In the genomic region with DNA sequence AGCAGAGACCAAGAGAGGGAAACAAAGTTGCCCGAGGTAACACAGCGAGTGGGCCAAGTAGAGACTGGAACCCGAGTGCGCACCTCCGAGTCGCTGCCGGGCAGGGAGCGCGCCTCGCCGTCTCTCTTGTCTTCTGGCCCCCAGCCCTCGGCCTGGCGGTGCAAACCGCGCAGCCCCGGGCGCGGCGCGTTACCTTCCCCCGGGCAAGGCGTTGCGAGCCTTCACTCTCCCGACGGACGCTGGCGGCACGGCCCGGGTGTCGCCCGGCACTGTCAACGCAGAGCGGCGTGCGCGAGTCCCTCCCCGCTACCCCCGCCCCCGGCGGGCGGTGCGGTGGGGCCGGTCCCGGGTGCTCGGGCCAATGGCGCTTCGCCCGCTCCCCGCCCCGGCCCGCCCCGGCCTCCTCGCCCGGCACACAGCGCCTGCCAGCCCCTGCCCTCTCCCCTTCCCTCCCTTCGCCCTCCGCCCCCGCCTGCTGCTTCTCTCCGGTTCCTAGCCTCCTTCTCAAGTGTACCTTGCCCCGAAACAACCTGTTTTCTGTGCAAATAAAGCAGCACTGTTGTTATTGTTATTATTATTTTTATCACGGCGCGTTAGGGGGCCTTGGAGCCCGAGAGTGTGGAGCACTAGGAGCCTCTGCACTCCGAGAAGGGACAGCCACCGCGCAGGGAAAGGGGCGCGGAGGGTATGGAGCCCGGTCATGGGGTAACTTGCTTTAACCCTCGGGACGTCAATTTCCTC, we compare ENCODE assay signal across 8 cellular contexts. TPM values are rescaled to one million over a fixed set of nuclear protein-coding genes. Genes with fewer than 3 reads are reported as not detected.
DNase-seq lines count a peak whose midpoint lies in the region; ATAC-seq and TF ChIP-seq lines count a peak whose summit lies in the region.

A gene with protein sequence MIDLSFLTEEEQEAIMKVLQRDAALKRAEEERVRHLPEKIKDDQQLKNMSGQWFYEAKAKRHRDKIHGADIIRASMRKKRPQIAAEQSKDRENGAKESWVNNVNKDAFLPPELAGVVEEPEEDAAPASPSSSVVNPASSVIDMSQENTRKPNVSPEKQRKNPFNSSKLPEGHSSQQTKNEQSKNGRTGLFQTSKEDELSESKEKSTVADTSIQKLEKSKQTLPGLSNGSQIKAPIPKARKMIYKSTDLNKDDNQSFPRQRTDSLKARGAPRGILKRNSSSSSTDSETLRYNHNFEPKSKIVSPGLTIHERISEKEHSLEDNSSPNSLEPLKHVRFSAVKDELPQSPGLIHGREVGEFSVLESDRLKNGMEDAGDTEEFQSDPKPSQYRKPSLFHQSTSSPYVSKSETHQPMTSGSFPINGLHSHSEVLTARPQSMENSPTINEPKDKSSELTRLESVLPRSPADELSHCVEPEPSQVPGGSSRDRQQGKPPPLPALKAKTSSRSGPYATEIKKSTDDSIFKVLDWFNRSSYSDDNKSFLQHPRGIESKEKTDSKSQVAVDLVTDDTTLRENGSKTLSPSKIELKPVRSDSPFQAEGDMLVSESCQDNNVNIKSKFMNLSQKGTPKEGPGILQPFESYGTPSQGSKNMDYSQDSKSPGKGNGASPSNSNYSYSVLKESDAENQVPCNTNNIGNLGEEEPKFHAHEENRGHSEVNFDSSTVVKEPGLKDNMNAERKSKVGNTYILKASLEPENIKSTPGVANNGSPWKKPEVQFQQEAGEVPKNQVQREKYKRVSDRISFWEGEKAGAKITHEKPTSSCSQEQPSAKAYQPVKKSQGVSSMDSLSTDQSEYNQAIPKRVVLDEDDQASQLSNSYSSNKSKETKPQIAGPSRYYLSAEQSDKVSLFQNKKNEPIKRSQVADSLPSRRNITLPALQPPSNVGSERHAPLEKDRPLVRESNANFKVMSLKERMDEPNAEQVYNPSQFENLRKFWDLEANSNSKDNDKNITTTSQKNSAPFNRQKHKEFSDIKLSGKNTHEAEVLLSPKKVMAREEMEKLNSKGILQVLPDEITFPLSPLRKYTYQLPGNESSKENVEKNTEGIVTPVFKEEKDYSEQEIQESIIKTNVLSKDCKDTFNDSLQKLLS (N-terminal part only) (minus strand): TSS at position 271 of the 741 bp plus-strand sequence. CDS start 53,416 bp downstream, outside the sequence.

- H3K4me1 Mint-ChIP-seq in CD14-positive monocyte, result peaks cover 18% of the 10 kb centered on the region
- peaks cover 45% of the 10 kb centered on the region for H3K4me1 Mint-ChIP-seq in activated T-helper 2 cell treated with anti-CD3 and anti-CD28 coated beads, Interferon-gamma antibody, Interleukin-2, Interleukin-4, amounts not matched to agents 10 μg/mL and 5 μg/mL and 100 μg/mL, durations not matched to agents 14 hours and 24 hours and 36 hours (ENCODE audit: low read depth)
- peaks cover 31% of the 10 kb centered on the region in 2 donors for H3K4me1 Mint-ChIP-seq in natural killer cell treated with Interleukin-12 subunit alpha and Interleukin-12 subunit beta and Interleukin-15 and Interleukin-18, amount 100 ng/mL, for 72 hours (ENCODE audit: low read depth in 2 of 2)

- H3K27ac Mint-ChIP-seq in CD14-positive monocyte, result peak within 1 kb of the TSS in 3 of 7 donors; percentile 9 to 58 (median 26)
- H3K27ac Mint-ChIP-seq in activated T-helper 2 cell treated with anti-CD3 and anti-CD28 coated beads, Interferon-gamma antibody, Interleukin-2, Interleukin-4, amounts not matched to agents 10 μg/mL and 5 μg/mL and 100 μg/mL, durations not matched to agents 14 hours and 24 hours and 36 hours, result peak within 1 kb of the TSS; percentile 52
- H3K27ac Mint-ChIP-seq in natural killer cell treated with Interleukin-12 subunit alpha and Interleukin-12 subunit beta and Interleukin-15 and Interleukin-18, amount 100 ng/mL, for 72 hours, result peak within 1 kb of the TSS; percentile 87 to 95

- DNase-seq in CD14-positive monocyte (ENCODE audit: low spot score) (peak; percentile 47), fibroblast of the aortic adventitia (ENCODE audit: low read depth) (no peak)
- DNase-seq in activated T-helper 2 cell treated with anti-CD3 and anti-CD28 coated beads, Interferon-gamma antibody, Interleukin-2, Interleukin-4, amounts not matched to agents 10 μg/mL and 5 μg/mL and 100 μg/mL, durations not matched to agents 14 hours and 24 hours and 36 hours (ENCODE audit: low spot score), result peak; percentile 74
- DNase-seq in natural killer cell treated with Interleukin-12 subunit alpha and Interleukin-12 subunit beta and Interleukin-15 and Interleukin-18, amount 100 ng/mL, for 72 hours (ENCODE audit: low spot score), result peak; percentile 89
- DNase-seq in stimulated activated naive CD4-positive, alpha-beta T cell (lab: John Stamatoyannopoulos, UW), result peak; percentile 50 to 81 (median 65)

- H3K9me3 Mint-ChIP-seq in CD14-positive monocyte, result peaks cover 0 to 6% (median 3%) of the 10 kb centered on the region in 7 donors
- H3K9me3 Mint-ChIP-seq in activated T-helper 2 cell treated with anti-CD3 and anti-CD28 coated beads, Interferon-gamma antibody, Interleukin-2, Interleukin-4, amounts not matched to agents 10 μg/mL and 5 μg/mL and 100 μg/mL, durations not matched to agents 14 hours and 24 hours and 36 hours, result no peaks in the 10 kb centered on the region
- H3K9me3 Mint-ChIP-seq in natural killer cell treated with Interleukin-12 subunit alpha and Interleukin-12 subunit beta and Interleukin-15 and Interleukin-18, amount 100 ng/mL, for 72 hours, result no peaks in the 10 kb centered on the region

- peak within 1 kb of the TSS; percentile 77 to 92 for H3K4me3 Mint-ChIP-seq in CD14-positive monocyte
- H3K4me3 Mint-ChIP-seq in activated T-helper 2 cell treated with anti-CD3 and anti-CD28 coated beads, Interferon-gamma antibody, Interleukin-2, Interleukin-4, amounts not matched to agents 10 μg/mL and 5 μg/mL and 100 μg/mL, durations not matched to agents 14 hours and 24 hours and 36 hours (ENCODE audit: low read depth), result peak within 1 kb of the TSS; percentile 82
- H3K4me3 Mint-ChIP-seq in natural killer cell treated with Interleukin-12 subunit alpha and Interleukin-12 subunit beta and Interleukin-15 and Interleukin-18, amount 100 ng/mL, for 72 hours, result peak within 1 kb of the TSS; percentile 95

- H3K27me3 Mint-ChIP-seq in CD14-positive monocyte (ENCODE audit: low read depth in 3 of 3), result peaks cover 21 to 29% (median 28%) of the 10 kb centered on the region in 3 donors
- peaks cover 3% of the 10 kb centered on the region for H3K27me3 Mint-ChIP-seq in activated T-helper 2 cell treated with anti-CD3 and anti-CD28 coated beads, Interferon-gamma antibody, Interleukin-2, Interleukin-4, amounts not matched to agents 10 μg/mL and 5 μg/mL and 100 μg/mL, durations not matched to agents 14 hours and 24 hours and 36 hours (ENCODE audit: low read depth)
- no peaks in the 10 kb centered on the region for H3K27me3 Mint-ChIP-seq in natural killer cell treated with Interleukin-12 subunit alpha and Interleukin-12 subunit beta and Interleukin-15 and Interleukin-18, amount 100 ng/mL, for 72 hours

- peak within 1 kb of the TSS; percentile 65 for H3K4me3 ChIP-seq in fibroblast of the aortic adventitia (ENCODE audit: low read depth, low read length)

- intact Hi-C loops in CD14-positive monocyte (cut with micrococcal nuclease), result no loop called here
- intact Hi-C loops in activated T-helper 2 cell treated with anti-CD3 and anti-CD28 coated beads, Interferon-gamma antibody, Interleukin-2, Interleukin-4, amounts not matched to agents 10 μg/mL and 5 μg/mL and 100 μg/mL, durations not matched to agents 14 hours and 24 hours and 36 hours (cut with micrococcal nuclease), result loop anchor here (1.0 to 5.0 kb wide), 4 partner anchors 12 to 184 kb away; a partner anchor contains a TSS

- no peak for TF ChIP-seq CTCF in CD14-positive monocyte (IDR thresholded peaks at IDR 0.05)
- no peak for TF ChIP-seq CTCF in fibroblast of the aortic adventitia (IDR thresholded peaks at IDR 0.05; ENCODE audit: insufficient read depth, low read length)

- ATAC-seq in GM19351 (IDR thresholded peaks at IDR 0.05; ENCODE audit: unreplicated experiment), result peak; percentile 90
- ATAC-seq in HG03457 (IDR thresholded peaks at IDR 0.05; ENCODE audit: unreplicated experiment), result peak; percentile 74
- ATAC-seq in natural killer cell treated with Interleukin-12 subunit alpha and Interleukin-12 subunit beta and Interleukin-15 and Interleukin-18, amount 100 ng/mL, for 72 hours, result peak; percentile 99 to 100

- no peaks in the 10 kb centered on the region for H3K36me3 Mint-ChIP-seq in CD14-positive monocyte
- H3K36me3 Mint-ChIP-seq in activated T-helper 2 cell treated with anti-CD3 and anti-CD28 coated beads, Interferon-gamma antibody, Interleukin-2, Interleukin-4, amounts not matched to agents 10 μg/mL and 5 μg/mL and 100 μg/mL, durations not matched to agents 14 hours and 24 hours and 36 hours (ENCODE audit: low read depth), result no peaks in the 10 kb centered on the region
- H3K36me3 Mint-ChIP-seq in natural killer cell treated with Interleukin-12 subunit alpha and Interleukin-12 subunit beta and Interleukin-15 and Interleukin-18, amount 100 ng/mL, for 72 hours, result no peaks in the 10 kb centered on the region

RNA-seq across cellular contexts. Expression of the gene that starts here (rescaled TPM):
- under 1 TPM; 0.30 to 0.34 TPM for polyA plus RNA-seq in CD14-positive monocyte
- 0.24 TPM for polyA plus RNA-seq in PFSK-1 (2012; ENCODE audit: insufficient read length, low read depth)
- total RNA-seq in activated T-helper 2 cell treated with anti-CD3 and anti-CD28 coated beads, Interferon-gamma antibody, Interleukin-2, Interleukin-4, amounts not matched to agents 10 μg/mL and 5 μg/mL and 100 μg/mL, durations not matched to agents 14 hours and 24 hours and 36 hours, result 16.0 and 17.3 TPM in 2 replicates
- 5.2 and 52.4 TPM in 2 replicates for total RNA-seq in fibroblast of the aortic adventitia (ENCODE audit: low replicate concordance)
- 10 to 100 TPM; 68.8 to 74.8 TPM for total RNA-seq in natural killer cell treated with Interleukin-12 subunit alpha and Interleukin-12 subunit beta and Interleukin-15 and Interleukin-18, amount 100 ng/mL, for 72 hours

Comparison
In these comparisons a context has a peak if more than half of its experiments do, and no peak if none do; other contexts are left out.
1. Peak in DNase-seq in CD14-positive monocyte; RNA of the gene not detected or under 1 TPM.